Comparison of ENCODE assay signal across 19 cellular contexts in genomic region chr17:80504671-80505413, GRCh38. TPM values are rescaled to one million over a fixed set of nuclear protein-coding genes. Genes with fewer than 3 reads are reported as not detected.
A peak's percentile ranks its signal among the peaks of the same experiment; 100 is the strongest.
DNase-seq lines count a peak whose midpoint lies in the region; ATAC-seq and TF ChIP-seq lines count a peak whose summit lies in the region.
"Had no signal": no experiment of that assay in that cellular context is flagged by ENCODE, and none has a peak within 500 bp of the region (broad histone marks: within the 10 kb centered on the region; RNA-seq: fewer than 3 reads in every experiment).

No MANE protein-coding gene starts in this region.

- H2AK5ac ChIP-seq in neuronal stem cell (ENCODE audit: low read depth, low read length), result no peak overlapping the region

- no peaks in the 10 kb centered on the region for H3K27me3 Mint-ChIP-seq in chondrocyte (ENCODE audit: low read depth)

- H2BK12ac ChIP-seq in neuronal stem cell (ENCODE audit: low read length), result no peak overlapping the region

- H3K9ac ChIP-seq in neuronal stem cell (ENCODE audit: low read depth, low read length, poor library complexity), result no peak overlapping the region

- no peak for ATAC-seq in GM21367 (IDR thresholded peaks at IDR 0.05; ENCODE audit: unreplicated experiment)
- ATAC-seq: activated naive CD4-positive, alpha-beta T cell treated with anti-CD3 and anti-CD28 coated beads, Interleukin-2, amount 50 U/mL, for 72 hours; K562; left ventricle myocardium superior had no signal

- peak overlapping the region; percentile 91 for H3K27ac Mint-ChIP-seq in chondrocyte (ENCODE audit: unreplicated experiment)
- H3K27ac Mint-ChIP-seq: activated naive CD4-positive, alpha-beta T cell treated with anti-CD3 and anti-CD28 coated beads, Interleukin-2, amount 50 U/mL, for 72 hours; nephron had no signal

- H2BK120ac ChIP-seq in neuronal stem cell (ENCODE audit: low read depth, low read length), result no peak overlapping the region

- no peaks in the 10 kb centered on the region for H3K79me1 ChIP-seq in neuronal stem cell (ENCODE audit: low read depth, low read length)

- H2AFZ ChIP-seq in neuronal stem cell (ENCODE audit: low read length), result peak overlapping the region; percentile 54

- no peak overlapping the region for H4K91ac ChIP-seq in neuronal stem cell (ENCODE audit: low read depth, low read length, poor library complexity)

- no peak overlapping the region for H4K8ac ChIP-seq in neuronal stem cell (ENCODE audit: low read depth, low read length)

- H3K14ac ChIP-seq in neuronal stem cell (ENCODE audit: low read length), result no peak overlapping the region

- H3K9me3 ChIP-seq in neuronal stem cell (replicated peaks in 1 of 2; ENCODE audit: control insufficient read depth in 2 of 2, insufficient read depth in 1 of 2, low read depth in 1 of 2, low read length in 2 of 2), result no peaks in the 10 kb centered on the region
- H3K9me3 ChIP-seq: SJCRH30 had no signal

- no peaks in the 10 kb centered on the region for H3K36me3 Mint-ChIP-seq in chondrocyte (ENCODE audit: low read depth)
- H3K36me3 Mint-ChIP-seq: activated naive CD4-positive, alpha-beta T cell treated with anti-CD3 and anti-CD28 coated beads, Interleukin-2, amount 50 U/mL, for 72 hours had no signal

- TF ChIP-seq CTCF in BJ (IDR thresholded peaks at IDR 0.05; ENCODE audit: insufficient read depth, low read depth, low read length) (peak; percentile 27; the same call in 1 of the 2 replicates), chondrocyte (IDR thresholded peaks at IDR 0.05) (peak; percentile 68)

- no peak overlapping the region for H3K4me3 Mint-ChIP-seq in chondrocyte (ENCODE audit: unreplicated experiment)
- H3K4me3 Mint-ChIP-seq: nephron had no signal

- H3K36me3 ChIP-seq in BJ (ENCODE audit: control insufficient read depth, insufficient read depth, low read length) (no peaks in the 10 kb centered on the region), neuronal stem cell (replicated peaks in 1 of 2; ENCODE audit: control insufficient read depth in 2 of 2, insufficient read depth in 2 of 2, low read length in 2 of 2) (no peaks in the 10 kb centered on the region)
- H3K36me3 ChIP-seq: SJCRH30, WERI-Rb-1 had no signal

- H3K4me2 ChIP-seq in neuronal stem cell (ENCODE audit: insufficient read depth, low read length, poor library complexity, severe bottlenecking), result no peak overlapping the region

- H3K23ac ChIP-seq in neuronal stem cell (ENCODE audit: low read depth, low read length, poor library complexity), result no peak overlapping the region

- H3K27ac ChIP-seq in neuronal stem cell (replicated peaks; ENCODE audit: low read length), result no peak overlapping the region
- H3K27ac ChIP-seq: SJCRH30, WERI-Rb-1 had no signal

- H3K9me3 Mint-ChIP-seq in chondrocyte (ENCODE audit: low read depth), result no peaks in the 10 kb centered on the region
- H3K9me3 Mint-ChIP-seq: activated naive CD4-positive, alpha-beta T cell treated with anti-CD3 and anti-CD28 coated beads, Interleukin-2, amount 50 U/mL, for 72 hours; nephron had no signal

- H2BK15ac ChIP-seq in neuronal stem cell (ENCODE audit: low read length), result no peak overlapping the region

- WGBS in neuronal stem cell (ENCODE audit: extremely low coverage in 2 of 2, insufficient read length in 2 of 2, insufficient replicate concordance in 1 of 2), 2 donors, result no CpG with 5 or more reads among the region's 8 CpGs

- H3K18ac ChIP-seq in neuronal stem cell (ENCODE audit: low read length), result no peak overlapping the region

- H3K4ac ChIP-seq in neuronal stem cell (ENCODE audit: low read length), result no peak overlapping the region

- CTCF ChIA-PET in BJ (lab: Yijun Ruan, JAX), result interaction anchor here (0.7 to 0.9 kb wide), 2 partner anchors 57 to 71 kb away, joined by 3 read pairs; no protein-coding TSS in a partner anchor

- POLR2A ChIA-PET in BJ (lab: Charles Lee), result no interaction called here

- H3K4me3 ChIP-seq in BJ (ENCODE audit: low read depth, low read length) (no peak overlapping the region), neuronal stem cell (ENCODE audit: low read length in 2 of 2) (no peak overlapping the region)
- H3K4me3 ChIP-seq: K562, SJCRH30, skin epidermis had no signal

- peaks cover 42% of the 10 kb centered on the region for H3K4me1 Mint-ChIP-seq in chondrocyte (ENCODE audit: low read depth)

- H3K27me3 ChIP-seq in BJ (ENCODE audit: control insufficient read depth, insufficient read depth, low read length) (no peaks in the 10 kb centered on the region; the same call in none of the 2 replicates), neuronal stem cell (ENCODE audit: control insufficient read depth in 3 of 3, insufficient read depth in 3 of 3, low read depth in 1 of 3, low read length in 3 of 3) (peaks cover 0 to 10% (median 0%) of the 10 kb centered on the region in 3 experiments)

- H3K4me1 ChIP-seq in neuronal stem cell (ENCODE audit: control insufficient read depth in 2 of 2, insufficient read depth in 1 of 2, low read depth in 1 of 2, low read length in 2 of 2), result peaks cover 2 to 8% of the 10 kb centered on the region in 2 donors
- H3K4me1 ChIP-seq: SJCRH30 had no signal

- DNase-seq in BJ (ENCODE audit: low read depth) (no peak), LHCN-M2 (ENCODE audit: low read depth) (peak; percentile 78), chondrocyte (ENCODE audit: low spot score) (no peak), neuronal stem cell (ENCODE audit: low spot score) (no peak), HuH-7 (ENCODE audit: low spot score) (no peak), ureter (ENCODE audit: low spot score) (no peak), NCI-H2029 (lab: John Stamatoyannopoulos, UW) (no peak)
- DNase-seq: COR-L47, head of caudate nucleus, left ventricle myocardium superior, NCI-H1436, SJCRH30, WERI-Rb-1 had no signal

- no peak overlapping the region for H2BK5ac ChIP-seq in neuronal stem cell (ENCODE audit: low read length)

RNA-seq across cellular contexts. Expression of gene NPTX1, which starts 28.4 kb away (rescaled TPM):
- polyA plus RNA-seq in BJ (2011; rRNA removed), result 0.21 and 0.43 TPM in 2 replicates
- polyA minus RNA-seq in BJ (2011; rRNA and poly(A)+ RNA removed), result 0.46 and 0.95 TPM in 2 replicates
- total RNA-seq in LHCN-M2 (2014; rRNA removed), result 0.45 and 0.80 TPM in 2 replicates
- polyA plus RNA-seq in LHCN-M2 (2012), result 0.35 TPM
- total RNA-seq in chondrocyte, result 16.1 to 20.3 TPM (median 16.5 TPM) in 3 replicates
- polyA plus RNA-seq in neuronal stem cell (2013, experiment 1 of 2), result 0.43 TPM
- polyA plus RNA-seq in neuronal stem cell (2013, experiment 2 of 2), result 0.35 TPM
- total RNA-seq in ureter, result 2.0 TPM
- total RNA-seq: left ventricle myocardium superior, SJCRH30, subcutaneous adipose tissue had no signal
- polyA plus RNA-seq: K562 had no signal

RNA-seq across cellular contexts. Expression of gene RPTOR, which starts 39.8 kb away (rescaled TPM):
- polyA plus RNA-seq in BJ (2011; rRNA removed), result 5.5 and 10.8 TPM in 2 replicates
- polyA minus RNA-seq in BJ (2011; rRNA and poly(A)+ RNA removed), result 14.6 and 26.6 TPM in 2 replicates
- total RNA-seq in LHCN-M2 (2014; rRNA removed) (24.1 and 25.1 TPM in 2 replicates), chondrocyte (30.7 to 44.8 TPM (median 30.9 TPM) in 3 replicates), ureter (64.2 TPM)
- polyA plus RNA-seq in LHCN-M2 (2012), result 15.7 TPM
- 8.8 TPM for polyA plus RNA-seq in neuronal stem cell (2013, experiment 1 of 2)
- 8.6 TPM for polyA plus RNA-seq in neuronal stem cell (2013, experiment 2 of 2)
